In the genomic region with DNA sequence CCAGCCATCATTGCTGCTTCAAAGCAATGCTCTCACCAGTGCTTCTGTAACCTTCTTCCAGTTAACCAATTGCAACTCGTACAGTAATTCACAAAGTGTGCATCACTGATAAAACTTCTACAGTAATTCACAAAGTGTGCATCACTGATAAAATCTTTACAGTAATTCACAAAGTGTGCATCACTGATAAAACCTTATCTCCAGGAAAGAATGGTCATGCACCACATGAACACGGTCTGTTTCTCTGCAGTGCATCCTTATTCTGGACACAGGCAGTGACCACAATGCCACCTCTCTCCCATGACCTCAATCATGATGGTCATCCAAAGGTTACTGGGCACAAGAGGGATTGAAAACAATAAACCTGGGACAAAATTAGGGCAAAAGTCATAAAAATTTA, we compare ENCODE assay signal across 17 cellular contexts.
"Had no signal": no experiment of that assay in that cellular context is flagged by ENCODE, and none has a peak within 500 bp of the region (broad histone marks: within the 10 kb centered on the region; RNA-seq: fewer than 3 reads in every experiment).

No MANE protein-coding gene starts in this region.

- H3K4me3 Mint-ChIP-seq: activated naive CD4-positive, alpha-beta T cell treated with anti-CD3 and anti-CD28 coated beads, Interleukin-2, amount 10 ng/mL, durations not matched to agents 7 days and 5 days; central memory CD8-positive, alpha-beta T cell; immature natural killer cell; mesothelial cell of epicardium; T-helper 2 cell treated with Interferon-gamma antibody and Interleukin-4, amounts not matched to agents 5 μg/mL and 100 μg/mL, for 36 hours had no signal

- H3K9me3 Mint-ChIP-seq: activated naive CD4-positive, alpha-beta T cell treated with anti-CD3 and anti-CD28 coated beads, Interleukin-2, amount 10 ng/mL, durations not matched to agents 7 days and 5 days; central memory CD8-positive, alpha-beta T cell; mesothelial cell of epicardium; T-helper 2 cell treated with Interferon-gamma antibody and Interleukin-4, amounts not matched to agents 5 μg/mL and 100 μg/mL, for 36 hours had no signal

- H3K27me3 ChIP-seq: body of pancreas, heart left ventricle, sigmoid colon, spleen, stomach, testis, upper lobe of right lung had no signal

- H3K9me3 ChIP-seq: body of pancreas, heart left ventricle, sigmoid colon, spleen, stomach, testis, upper lobe of right lung had no signal

- H3K36me3 Mint-ChIP-seq: activated naive CD4-positive, alpha-beta T cell treated with anti-CD3 and anti-CD28 coated beads, Interleukin-2, amount 10 ng/mL, durations not matched to agents 7 days and 5 days; immature natural killer cell; mesothelial cell of epicardium had no signal

- H3K4me3 ChIP-seq: body of pancreas, coronary artery, heart left ventricle, lung, sigmoid colon, spleen, stomach, testis, upper lobe of right lung had no signal

- H3K4me1 Mint-ChIP-seq: activated naive CD4-positive, alpha-beta T cell treated with anti-CD3 and anti-CD28 coated beads, Interleukin-2, amount 10 ng/mL, durations not matched to agents 7 days and 5 days; central memory CD8-positive, alpha-beta T cell; immature natural killer cell had no signal

- H3K27ac ChIP-seq: body of pancreas, coronary artery, sigmoid colon, spleen, stomach, testis, upper lobe of right lung had no signal

- H3K4me1 ChIP-seq: body of pancreas, spleen, testis, upper lobe of right lung had no signal

- H3K27ac Mint-ChIP-seq: activated naive CD4-positive, alpha-beta T cell treated with anti-CD3 and anti-CD28 coated beads, Interleukin-2, amount 10 ng/mL, durations not matched to agents 7 days and 5 days; immature natural killer cell; mesothelial cell of epicardium; T-helper 2 cell treated with Interferon-gamma antibody and Interleukin-4, amounts not matched to agents 5 μg/mL and 100 μg/mL, for 36 hours had no signal

- ATAC-seq: body of pancreas, heart left ventricle, upper lobe of right lung had no signal

- DNase-seq: activated CD4-positive, CD25-positive, alpha-beta regulatory T cell treated with anti-CD3 and anti-CD28 coated beads, Interleukin-2, amount 50 U/mL, for 72 hours; activated naive CD4-positive, alpha-beta T cell treated with anti-CD3 and anti-CD28 coated beads, Interleukin-2, amount 10 ng/mL, durations not matched to agents 7 days and 5 days; body of pancreas; effector CD8-positive, alpha-beta T cell; heart left ventricle; immature natural killer cell; sigmoid colon; spleen; stomach; testis; upper lobe of right lung had no signal

- FAIRE-seq: frontal cortex had no signal

- H3K36me3 ChIP-seq: heart left ventricle, sigmoid colon, spleen, stomach, upper lobe of right lung had no signal

- H3K27me3 Mint-ChIP-seq: central memory CD8-positive, alpha-beta T cell had no signal
